Comparison of ENCODE assay signal across 36 cellular contexts in genomic region chr11:110724358-110724757, GRCh38. TPM values are rescaled to one million over a fixed set of nuclear protein-coding genes. Genes with fewer than 3 reads are reported as not detected.
DNase-seq lines count a peak whose midpoint lies in the region; ATAC-seq, FAIRE-seq and TF ChIP-seq lines count a peak whose summit lies in the region.
"Had no signal": no experiment of that assay in that cellular context is flagged by ENCODE, and none has a peak within 500 bp of the region (broad histone marks: within the 10 kb centered on the region; RNA-seq: fewer than 3 reads in every experiment).

No MANE protein-coding gene starts in this region.

- H2AFZ ChIP-seq in IMR-90 (replicated peaks; ENCODE audit: low read length, poor library complexity) (no peak overlapping the region), K562 (ENCODE audit: low read depth, low read length) (no peak overlapping the region), neural cell (ENCODE audit: low read depth, low read length) (no peak overlapping the region)

- H3K4me3 ChIP-seq in IMR-90 (ENCODE audit: insufficient read depth, low read depth, low read length) (no peak overlapping the region), K562 (no peak overlapping the region), neural cell (ENCODE audit: low read length) (no peak overlapping the region), pancreas (no peak overlapping the region)
- H3K4me3 ChIP-seq: A549; BLaER1; BLaER1 treated with 17β-estradiol and CSF1 and Interleukin-3, amounts not matched to agents 10 nM and 100 nM had no signal

- TF ChIP-seq EP300 in K562 (IDR thresholded peaks at IDR 0.05; ENCODE audit: low read length) = no peak
- TF ChIP-seq EP300 in neural cell (conservative IDR thresholded peaks at IDR 0.05; ENCODE audit: poor library complexity, severe bottlenecking) = peak; percentile 71

- in situ Hi-C loops in IMR-90 (cut with MboI; ENCODE audit: low sequenced_read_pairs) = loop anchor here (25.0 kb wide), 1 partner anchor 262 kb away; no protein-coding TSS in a partner anchor
- in situ Hi-C loops in K562 (cut with MboI) = no loop called here

- H3K79me2 ChIP-seq in K562 (ENCODE audit: control insufficient read depth, insufficient read depth, low read length) (no peaks in the 10 kb centered on the region), neural cell (replicated peaks; ENCODE audit: insufficient read depth, low read length) (no peaks in the 10 kb centered on the region)

- H2BK20ac ChIP-seq in IMR-90 (ENCODE audit: low read depth, low read length) = no peak overlapping the region

- POLR2A ChIA-PET in IMR-90 (lab: Charles Lee; ENCODE audit: unreplicated experiment) (no interaction called here), K562 (lab: Yijun Ruan, JAX) (no interaction called here)

- CTCF ChIA-PET in IMR-90 (lab: Yijun Ruan, JAX) = no interaction called here
- CTCF ChIA-PET in K562 (lab: Yijun Ruan, JAX; ENCODE audit: low intra/inter-chr PET ratio) = no interaction called here

- DNase-seq in IMR-90 (no peak), K562 (ENCODE audit: extremely low read depth in 1 of 4, low spot score in 3 of 4) (no peak), posterior cingulate gyrus (no peak), pancreas (no peak)
- DNase-seq: 8988T; ACHN; AML-193; BE2C; C1 segment of cervical spinal cord; Caco-2; Calu3; CD4-positive, alpha-beta memory T cell; CD4-positive, alpha-beta T cell; CD4-positive, CD25-positive, alpha-beta regulatory T cell; CD8-positive, alpha-beta memory T cell; CD8-positive, alpha-beta T cell; COR-L47; DMS 273 treated with DMSO at 0.1 percent for 48 hours; DMS153; DMS53; DMS79; DMS79 treated with DMSO at 0.1 percent for 48 hours; DND-41; EL had no signal

- dilution Hi-C loops in IMR-90 (cut with HindIII; ENCODE audit: low sequenced_read_pairs, unreplicated experiment) = no loop called here

- no peak overlapping the region for H2BK5ac ChIP-seq in IMR-90 (ENCODE audit: low read depth, low read length, poor library complexity, severe bottlenecking)

- no peak overlapping the region for H3K56ac ChIP-seq in IMR-90 (ENCODE audit: extremely low read depth, insufficient read depth, low read length)

- H3K23ac ChIP-seq in IMR-90 (ENCODE audit: low read depth, low read length) = no peak overlapping the region

- H3K9me3 ChIP-seq in IMR-90 (ENCODE audit: control insufficient read depth, insufficient read depth, low read length) (no peaks in the 10 kb centered on the region), K562 (replicated peaks; ENCODE audit: control insufficient read depth, insufficient read depth, low read depth, low read length) (no peaks in the 10 kb centered on the region), neural cell (ENCODE audit: low read length) (no peaks in the 10 kb centered on the region), pancreas (no peaks in the 10 kb centered on the region)
- H3K9me3 ChIP-seq: A549, BE2C, BLaER1 had no signal

- no peak overlapping the region for H3K4ac ChIP-seq in IMR-90 (ENCODE audit: low read depth, low read length)

- H4K5ac ChIP-seq in IMR-90 (ENCODE audit: low read depth, low read length) = no peak overlapping the region

- H2BK120ac ChIP-seq in IMR-90 (ENCODE audit: low read depth, low read length) = no peak overlapping the region

- no peaks in the 10 kb centered on the region; the same call in 1 of the 2 replicates for H3K4me1 ChIP-seq in IMR-90 (ENCODE audit: control insufficient read depth, insufficient read depth, low read length)
- no peaks in the 10 kb centered on the region for H3K4me1 ChIP-seq in K562 (replicated peaks in 1 of 2; ENCODE audit: control insufficient read depth in 2 of 2, insufficient read depth in 2 of 2, low read length in 2 of 2)
- no peaks in the 10 kb centered on the region for H3K4me1 ChIP-seq in pancreas
- H3K4me1 ChIP-seq: A549; BE2C; BLaER1; BLaER1 treated with 17β-estradiol and CSF1 and Interleukin-3, amounts not matched to agents 10 nM and 100 nM had no signal

- H4K91ac ChIP-seq in IMR-90 (ENCODE audit: insufficient read depth, low read depth, low read length) = no peak overlapping the region

- intact Hi-C loops in IMR-90 (cut with micrococcal nuclease) = no loop called here
- intact Hi-C loops in K562 (cut with micrococcal nuclease) = no loop called here
- intact Hi-C loops in posterior cingulate gyrus (cut with DNase I) = no loop called here
- intact Hi-C loops in pancreas (cut with DNase I) = no loop called here

- ATAC-seq in IMR-90 (ENCODE audit: low read depth) (no peak), K562 (no peak), GM21619 (IDR thresholded peaks at IDR 0.05; ENCODE audit: unreplicated experiment) (no peak), pancreas (no peak)
- ATAC-seq: A549; CD8-positive, alpha-beta T cell had no signal

- H3K36me3 ChIP-seq in IMR-90 (ENCODE audit: control insufficient read depth, insufficient read depth, low read length) = no peaks in the 10 kb centered on the region
- H3K36me3 ChIP-seq in K562 (ENCODE audit: control insufficient read depth, insufficient read depth, low read length) = no peaks in the 10 kb centered on the region
- no peaks in the 10 kb centered on the region for H3K36me3 ChIP-seq in neural cell (ENCODE audit: insufficient read depth, low read length)
- H3K36me3 ChIP-seq in pancreas = no peaks in the 10 kb centered on the region
- H3K36me3 ChIP-seq: BE2C; BLaER1; BLaER1 treated with 17β-estradiol and CSF1 and Interleukin-3, amounts not matched to agents 10 nM and 100 nM had no signal

- TF ChIP-seq CTCF in IMR-90 (conservative IDR thresholded peaks at IDR 0.05; ENCODE audit: low read depth, low read length) (no peak), K562 (IDR thresholded peaks at IDR 0.05 in 2 of 3, conservative IDR thresholded peaks at IDR 0.05 in 1 of 3; ENCODE audit: insufficient read depth in 2 of 3, low read depth in 1 of 3, low read length in 3 of 3) (no peak), neural cell (IDR thresholded peaks at IDR 0.05; ENCODE audit: poor library complexity, severe bottlenecking) (no peak), pancreas (IDR thresholded peaks at IDR 0.05) (no peak)

- H2AK5ac ChIP-seq in IMR-90 (ENCODE audit: low read depth, low read length) = no peak overlapping the region

- FAIRE-seq in K562 (lab: Jason Lieb, UNC) (no peak), pancreas (lab: Jason Lieb, UNC) (no peak)
- FAIRE-seq: A204.1, A549, D721Med had no signal

- H3K14ac ChIP-seq in IMR-90 (replicated peaks; ENCODE audit: low read depth, low read length) = no peak overlapping the region

- H3K9ac ChIP-seq in IMR-90 (ENCODE audit: low read depth, low read length) = no peak overlapping the region
- no peak overlapping the region for H3K9ac ChIP-seq in K562 (ENCODE audit: insufficient read depth in 1 of 2, low read depth in 2 of 2, low read length in 2 of 2)
- no peak overlapping the region for H3K9ac ChIP-seq in neural cell (ENCODE audit: low read length)
- H3K9ac ChIP-seq: BLaER1; BLaER1 treated with 17β-estradiol and CSF1 and Interleukin-3, amounts not matched to agents 10 nM and 100 nM had no signal

- H3K9me2 ChIP-seq in neural cell (ENCODE audit: insufficient read depth, low read length) = no peaks in the 10 kb centered on the region

- H3K27ac ChIP-seq in IMR-90 (ENCODE audit: insufficient read depth, low read length) (no peak overlapping the region), K562 (ENCODE audit: extremely low read depth, low read depth, low read length) (no peak overlapping the region), neural cell (ENCODE audit: low read length) (no peak overlapping the region), pancreas (no peak overlapping the region)
- H3K27ac ChIP-seq: 22Rv1; A549; BLaER1; BLaER1 treated with 17β-estradiol and CSF1 and Interleukin-3, amounts not matched to agents 10 nM and 100 nM; C4-2B had no signal

- BruUV-seq in IMR-90 (replicated peaks; lab: Mats Ljungman, UMichigan) = no TSS peak
- BruUV-seq in K562 (replicated peaks; lab: Mats Ljungman, UMichigan) = no TSS peak

- TF ChIP-seq RAD21 in IMR-90 (IDR thresholded peaks at IDR 0.05; ENCODE audit: low read length) (no peak), K562 (CRISPR knock-in tag; conservative IDR thresholded peaks at IDR 0.05 in 1 of 2, IDR thresholded peaks at IDR 0.05 in 1 of 2) (no peak), neural cell (conservative IDR thresholded peaks at IDR 0.05) (no peak)

- H2BK15ac ChIP-seq in IMR-90 (ENCODE audit: low read depth, low read length) = no peak overlapping the region

- H3K18ac ChIP-seq in IMR-90 (ENCODE audit: low read depth, low read length) = no peak overlapping the region

- H3K9me1 ChIP-seq in IMR-90 (ENCODE audit: insufficient read depth, low read length) = no peaks in the 10 kb centered on the region
- no peaks in the 10 kb centered on the region for H3K9me1 ChIP-seq in K562 (ENCODE audit: control insufficient read depth, insufficient read depth, low read length)

- H3K27me3 ChIP-seq in IMR-90 (ENCODE audit: control insufficient read depth, insufficient read depth, low read length) (no peaks in the 10 kb centered on the region), K562 (ENCODE audit: control insufficient read depth in 2 of 2, insufficient read depth in 2 of 2, low read length in 2 of 2) (no peaks in the 10 kb centered on the region), neural cell (ENCODE audit: insufficient read depth, low read depth, low read length) (no peaks in the 10 kb centered on the region), pancreas (no peaks in the 10 kb centered on the region)
- H3K27me3 ChIP-seq: BE2C; BLaER1; BLaER1 treated with 17β-estradiol and CSF1 and Interleukin-3, amounts not matched to agents 10 nM and 100 nM had no signal

- H4K20me1 ChIP-seq in IMR-90 (ENCODE audit: insufficient read depth, low read length) (no peaks in the 10 kb centered on the region), K562 (replicated peaks; ENCODE audit: control insufficient read depth, insufficient read depth, low read length) (no peaks in the 10 kb centered on the region), neural cell (ENCODE audit: insufficient read depth) (no peaks in the 10 kb centered on the region)
- H4K20me1 ChIP-seq: BLaER1; BLaER1 treated with 17β-estradiol and CSF1 and Interleukin-3, amounts not matched to agents 10 nM and 100 nM had no signal

- no peak for TF ChIP-seq POLR2A in IMR-90 (IDR thresholded peaks at IDR 0.05; ENCODE audit: low read depth, low read length)
- TF ChIP-seq POLR2A in K562 (conservative IDR thresholded peaks at IDR 0.05) = no peak

- WGBS in IMR-90 (ENCODE audit: extremely low coverage in 2 of 2, insufficient read length in 1 of 2), 2 experiments = no CpG with 5 or more reads among the region's 2 CpGs
- 2% methylated on average over 2 of the region's 2 CpGs for WGBS in K562 (ENCODE audit: insufficient coverage, low coverage, missing lambda C conversion rate)
- 60 to 81% methylated on average over 2 of the region's 2 CpGs for WGBS in pancreas, 2 donors

- no peak overlapping the region for H4K8ac ChIP-seq in IMR-90 (ENCODE audit: low read depth in 2 of 2, low read length in 2 of 2)

- no peaks in the 10 kb centered on the region for H3F3A ChIP-seq in neural cell (ENCODE audit: insufficient read depth, low read length, poor library complexity, severe bottlenecking)

- H3K4me2 ChIP-seq in IMR-90 (ENCODE audit: low read depth, low read length) (no peak overlapping the region), K562 (ENCODE audit: insufficient read depth, low read length) (no peak overlapping the region), neural cell (ENCODE audit: low read length) (no peak overlapping the region)
- H3K4me2 ChIP-seq: A549; BLaER1; BLaER1 treated with 17β-estradiol and CSF1 and Interleukin-3, amounts not matched to agents 10 nM and 100 nM had no signal

- H2AK9ac ChIP-seq in IMR-90 (replicated peaks; ENCODE audit: low read depth, low read length, poor library complexity) = no peak overlapping the region

- H3K79me1 ChIP-seq in IMR-90 (ENCODE audit: low read depth in 1 of 2, low read length in 2 of 2) = no peaks in the 10 kb centered on the region

RNA-seq across cellular contexts. Expression of gene ARHGAP20, which starts 12.1 kb away (rescaled TPM):
- total RNA-seq in IMR-90 (2012; rRNA removed) = 2.5 and 2.8 TPM in 2 replicates
- 1.2 and 1.4 TPM in 2 replicates for polyA plus RNA-seq in IMR-90 (2012; rRNA removed)
- polyA plus RNA-seq in IMR-90 (2012; cell fraction: cytosol; rRNA removed) = 0.36 TPM in 2 replicates
- polyA plus RNA-seq in IMR-90 (2012; cell fraction: nucleus; rRNA removed; ENCODE audit: low replicate concordance) = 0.82 and 6.0 TPM in 2 replicates
- total RNA-seq in K562 (2011; cell fraction: chromatin; rRNA removed; ENCODE audit: low replicate concordance) = not detected in 2 replicates
- total RNA-seq in K562 (2011; cell fraction: nucleolus; rRNA removed) = not detected in 2 replicates
- total RNA-seq in K562 (2011; cell fraction: nucleoplasm; rRNA removed) = not detected in 2 replicates
- total RNA-seq in K562 (2014; rRNA removed) = not detected in 2 replicates
- total RNA-seq in K562 (2014; rRNA removed; fragmentation: Illumina TruSeq; extraction: Trizol) = not detected in 2 replicates
- not detected in 2 replicates for total RNA-seq in K562 (2015; rRNA removed; fragmentation: Illumina TruSeq; extraction: Trizol)
- 0.07 TPM in 1 of 2 replicates, not detected in the other for total RNA-seq in K562 (2021)
- not detected in 2 replicates for polyA plus RNA-seq in K562 (2011; rRNA removed)
- not detected in 2 replicates for polyA plus RNA-seq in K562 (2011; cell fraction: cytosol; rRNA removed)
- not detected in 2 replicates for polyA plus RNA-seq in K562 (2011; cell fraction: nucleus; rRNA removed)
- 0.07 TPM in 1 of 2 replicates, not detected in the other for polyA plus RNA-seq in K562 (2012)
- not detected in 2 replicates for polyA plus RNA-seq in K562 (2014; fragmentation: Illumina TruSeq; extraction: Trizol)
- not detected for polyA plus RNA-seq in K562 (2014; fragmentation: Nextera tagmentation; extraction: Ambion mirVana)
- 0.11 TPM in 1 of 2 replicates, not detected in the other for polyA plus RNA-seq in K562 (2014; rRNA removed)
- polyA minus RNA-seq in K562 (2011; rRNA and poly(A)+ RNA removed) = not detected in 2 replicates
- not detected in 2 replicates for polyA minus RNA-seq in K562 (2011; cell fraction: cytosol; rRNA and poly(A)+ RNA removed)
- polyA minus RNA-seq in K562 (2011; cell fraction: nucleus; rRNA and poly(A)+ RNA removed) = not detected in 2 replicates
- 1.2 and 1.8 TPM in 2 replicates for polyA plus RNA-seq in neural cell
- 4.1 and 5.1 TPM in 2 replicates for polyA minus RNA-seq in neural cell
- total RNA-seq in pancreas = under 1 TPM; 0.06 to 0.61 (median 0.29) TPM
- under 1 TPM; 0.05 to 0.23 TPM for polyA plus RNA-seq in pancreas
- total RNA-seq: A172; Calu3; CD4-positive, alpha-beta T cell; CD4-positive, CD25-positive, alpha-beta regulatory T cell; Daoy had no signal
- polyA plus RNA-seq: CD14-positive monocyte; CD4-positive, CD25-positive, alpha-beta regulatory T cell; CD8-positive, alpha-beta memory T cell had no signal
